Comparison of ENCODE assay signal across 20 cellular contexts in genomic region chr10:128220011-128220410, GRCh38.
A peak's percentile ranks its signal among the peaks of the same experiment; 100 is the strongest.
DNase-seq lines count a peak whose midpoint lies in the region; ATAC-seq, FAIRE-seq and TF ChIP-seq lines count a peak whose summit lies in the region.
"Had no signal": no experiment of that assay in that cellular context is flagged by ENCODE, and none has a peak within 500 bp of the region (broad histone marks: within the 10 kb centered on the region; RNA-seq: fewer than 3 reads in every experiment).

No MANE protein-coding gene starts in this region.

- peak overlapping the region; percentile 77 to 95 (median 83) for H3K4me2 ChIP-seq in BLaER1 treated with 17β-estradiol and CSF1 and Interleukin-3, amounts not matched to agents 10 nM and 100 nM

- ATAC-seq in mucosa of descending colon = peak; percentile 97
- no peak for ATAC-seq in GM19328 (IDR thresholded peaks at IDR 0.05; ENCODE audit: unreplicated experiment)

- H3K36me3 ChIP-seq in BLaER1 treated with 17β-estradiol and CSF1 and Interleukin-3, amounts not matched to agents 10 nM and 100 nM = peaks cover 0 to 56% (median 11%) of the 10 kb centered on the region in 11 experiments; a peak in 11 of 22 replicates
- H3K36me3 ChIP-seq in bronchial epithelial cell (ENCODE audit: control insufficient read depth, insufficient read depth, low read length) (no peaks in the 10 kb centered on the region), mucosa of descending colon (ENCODE audit: low read depth) (no peaks in the 10 kb centered on the region), ascending aorta (no peaks in the 10 kb centered on the region)
- H3K36me3 ChIP-seq: Peyer's patch, SJCRH30 had no signal

- peak overlapping the region in 4 of 10 experiments; percentile 41 to 54 (median 43); a peak in 4 of 20 replicates for H3K4me3 ChIP-seq in BLaER1 treated with 17β-estradiol and CSF1 and Interleukin-3, amounts not matched to agents 10 nM and 100 nM
- no peak overlapping the region for H3K4me3 ChIP-seq in bronchial epithelial cell (ENCODE audit: low read depth, low read length)
- H3K4me3 ChIP-seq in mucosa of descending colon = no peak overlapping the region
- H3K4me3 ChIP-seq in ascending aorta = no peak overlapping the region
- H3K4me3 ChIP-seq: Peyer's patch, SJCRH30 had no signal

- H3K4me1 ChIP-seq in BLaER1 treated with 17β-estradiol and CSF1 and Interleukin-3, amounts not matched to agents 10 nM and 100 nM = peaks cover 77 to 86% (median 79%) of the 10 kb centered on the region in 10 experiments
- H3K4me1 ChIP-seq in mucosa of descending colon (ENCODE audit: low read depth) = no peaks in the 10 kb centered on the region
- no peaks in the 10 kb centered on the region for H3K4me1 ChIP-seq in ascending aorta
- H3K4me1 ChIP-seq: Peyer's patch, SJCRH30 had no signal

- H3K27ac ChIP-seq in BLaER1 treated with 17β-estradiol and CSF1 and Interleukin-3, amounts not matched to agents 10 nM and 100 nM = peak overlapping the region in 9 of 11 experiments; percentile 26 to 76 (median 65); a peak in 15 of 22 replicates
- no peak overlapping the region for H3K27ac ChIP-seq in ascending aorta
- H3K27ac ChIP-seq: 22Rv1, Peyer's patch, SJCRH30 had no signal

- DNase-seq in DMS153 (lab: John Stamatoyannopoulos, UW) (peak; percentile 5), DMS153 treated with DMSO at 0.1 percent for 48 hours (lab: John Stamatoyannopoulos, UW; ENCODE audit: unreplicated experiment) (no peak), bronchial epithelial cell (ENCODE audit: low read depth) (peak; percentile 56), mucosa of descending colon (peak in 1 of 3 donors; percentile 60), NCI-H526 (lab: John Stamatoyannopoulos, UW) (no peak), ascending aorta (ENCODE audit: low spot score in 2 of 2) (no peak)
- DNase-seq: DMS79; H7; NCI-H1092; NCI-H1436; NCI-H187 treated with DMSO at 0.1 percent for 48 hours; NCI-H2107; NCI-H774; NK-92 treated with Interleukin-12 subunit alpha and Interleukin-12 subunit beta, amount 100 ng/mL, for 24 hours; Peyer's patch; SJCRH30 had no signal

- no peaks in the 10 kb centered on the region for H3K27me3 ChIP-seq in BLaER1 treated with 17β-estradiol and CSF1 and Interleukin-3, amounts not matched to agents 10 nM and 100 nM
- H3K27me3 ChIP-seq in bronchial epithelial cell (ENCODE audit: control insufficient read depth, insufficient read depth, low read length) (no peaks in the 10 kb centered on the region), ascending aorta (no peaks in the 10 kb centered on the region)
- H3K27me3 ChIP-seq: Peyer's patch, SJCRH30 had no signal

- peaks cover 0 to 25% (median 12%) of the 10 kb centered on the region in 11 experiments; a peak in 10 of 22 replicates for H3K9me3 ChIP-seq in BLaER1 treated with 17β-estradiol and CSF1 and Interleukin-3, amounts not matched to agents 10 nM and 100 nM (replicated peaks in 1 of 11)
- H3K9me3 ChIP-seq in mucosa of descending colon (no peaks in the 10 kb centered on the region), ascending aorta (no peaks in the 10 kb centered on the region)
- H3K9me3 ChIP-seq: Peyer's patch, SJCRH30 had no signal

- TF ChIP-seq CTCF in bronchial epithelial cell (IDR thresholded peaks at IDR 0.05; ENCODE audit: insufficient read depth, low read length, severe bottlenecking) (no peak), mucosa of descending colon (IDR thresholded peaks at IDR 0.05) (no peak), ascending aorta (IDR thresholded peaks at IDR 0.05) (no peak)

- peaks cover 0 to 22% (median 0%) of the 10 kb centered on the region in 11 experiments; a peak in 3 of 22 replicates for H4K20me1 ChIP-seq in BLaER1 treated with 17β-estradiol and CSF1 and Interleukin-3, amounts not matched to agents 10 nM and 100 nM

- H3K9ac ChIP-seq in BLaER1 treated with 17β-estradiol and CSF1 and Interleukin-3, amounts not matched to agents 10 nM and 100 nM = peak overlapping the region in 7 of 11 experiments; percentile 51 to 70 (median 65); a peak in 9 of 22 replicates

- intact Hi-C loops in mucosa of descending colon (cut with DNase I, micrococcal nuclease) (no loop called here), ascending aorta (cut with DNase I) (no loop called here)

- FAIRE-seq in bronchial epithelial cell (lab: Jason Lieb, UNC) = no peak
- FAIRE-seq: D721Med had no signal

Comparison
In these comparisons a context has a peak if more than half of its experiments do, and no peak if none do; other contexts are left out.
1. DNase-seq: peak in DMS153 (single experiment) and bronchial epithelial cell (single experiment); none in DMS153 treated with DMSO at 0.1 percent for 48 hours (single experiment), NCI-H526 (0 of 2) and ascending aorta (0 of 2).
2. H3K27ac ChIP-seq: peak in BLaER1 treated with 17β-estradiol and CSF1 and Interleukin-3, amounts not matched to agents 10 nM and 100 nM (9 of 11); none in ascending aorta (0 of 2).